ENCODE assay signal across 8 cellular contexts in genomic region chr2:6826081-6826913, GRCh38. TPM values are rescaled to one million over a fixed set of nuclear protein-coding genes. Genes with fewer than 3 reads are reported as not detected.
A peak's percentile ranks its signal among the peaks of the same experiment; 100 is the strongest.
DNase-seq lines count a peak whose midpoint lies in the region; ATAC-seq, FAIRE-seq and TF ChIP-seq lines count a peak whose summit lies in the region.

No MANE protein-coding gene starts in this region.

- dilution Hi-C loops in endothelial cell of umbilical vein (cut with MboI; ENCODE audit: extremely low pct_ligation_motif_present, low sequenced_read_pairs) = no loop called here

- TF ChIP-seq CTCF in GM12875 (IDR thresholded peaks at IDR 0.05; ENCODE audit: borderline replicate concordance, insufficient read depth, low read depth, low read length) (peak; percentile 75; the same call in 1 of the 2 replicates), endothelial cell of umbilical vein (IDR thresholded peaks at IDR 0.05; ENCODE audit: extremely low read depth in 1 of 2, insufficient read depth in 1 of 2, low read depth in 1 of 2, low read length in 2 of 2) (peak; percentile 50 to 69), uterus (IDR thresholded peaks at IDR 0.05) (peak in 1 of 4 experiments; percentile 19)

- H3K9me3 ChIP-seq in endothelial cell of umbilical vein (replicated peaks; ENCODE audit: control insufficient read depth, insufficient read depth, low read length) (no peaks in the 10 kb centered on the region), uterus (no peaks in the 10 kb centered on the region)

- no peaks in the 10 kb centered on the region for H3K79me2 ChIP-seq in endothelial cell of umbilical vein (ENCODE audit: control insufficient read depth, insufficient read depth, low read length)

- FAIRE-seq in endothelial cell of umbilical vein (lab: Jason Lieb, UNC) = peak; percentile 84

- H3K4me2 ChIP-seq in endothelial cell of umbilical vein (ENCODE audit: insufficient read depth, low read length) = peak overlapping the region; percentile 30

- POLR2A ChIA-PET in endothelial cell of umbilical vein (lab: Charles Lee) = no interaction called here

- TF ChIP-seq POLR2A in endothelial cell of umbilical vein (IDR thresholded peaks at IDR 0.05; ENCODE audit: low read depth, low read length) (no peak), uterus (IDR thresholded peaks at IDR 0.05) (no peak)

- peak; percentile 40 for DNase-seq in 8988T
- peak; percentile 52 for DNase-seq in NCI-H146 treated with DMSO at 0.1 percent for 48 hours (lab: John Stamatoyannopoulos, UW; ENCODE audit: unreplicated experiment)
- DNase-seq in activated CD4-positive, alpha-beta T cell treated with anti-CD3 and anti-CD28 coated beads for 4 hours = peak; percentile 36 to 57
- peak; percentile 60 for DNase-seq in endothelial cell of umbilical vein (ENCODE audit: low read depth, low spot score)
- DNase-seq in non-pigmented ciliary epithelial cell (ENCODE audit: low read depth) = peak; percentile 68
- DNase-seq in uterus = no peak

- H2AFZ ChIP-seq in endothelial cell of umbilical vein (ENCODE audit: low read depth, low read length) = no peak overlapping the region

- peaks cover 12% of the 10 kb centered on the region for H3K4me1 ChIP-seq in endothelial cell of umbilical vein (ENCODE audit: control insufficient read depth, extremely low read depth, insufficient read depth, low read length)
- no peaks in the 10 kb centered on the region for H3K4me1 ChIP-seq in uterus

- intact Hi-C loops in endothelial cell of umbilical vein (cut with micrococcal nuclease) = loop anchor here (1.0 to 10.0 kb wide), 7 partner anchors 39 to 1859 kb away; partner anchors contain the start of genes CMPK2 and ID2
- intact Hi-C loops in uterus (cut with DNase I; ENCODE audit: low total_unique reads) = no loop called here

- BruUV-seq in endothelial cell of umbilical vein (replicated peaks; lab: Mats Ljungman, UMichigan) = no TSS peak

- H3K27me3 ChIP-seq in endothelial cell of umbilical vein (ENCODE audit: control insufficient read depth in 2 of 2, insufficient read depth in 2 of 2, low read length in 2 of 2) = peaks cover 0 to 2% of the 10 kb centered on the region in 2 experiments
- no peaks in the 10 kb centered on the region for H3K27me3 ChIP-seq in uterus

- H3K27ac ChIP-seq in endothelial cell of umbilical vein (ENCODE audit: insufficient read depth, low read depth, low read length) (peak overlapping the region; percentile 52), uterus (no peak overlapping the region)

- CTCF ChIA-PET in endothelial cell of umbilical vein (lab: Charles Lee) = interaction anchor here (1.0 kb wide), 1 partner anchor 218 kb away, joined by 3 read pairs; no protein-coding TSS in a partner anchor

- H3K4me3 ChIP-seq in GM12875 (ENCODE audit: low read depth, low read length) (no peak overlapping the region), endothelial cell of umbilical vein (replicated peaks in 1 of 3; ENCODE audit: insufficient read depth in 1 of 3, low read depth in 1 of 3, low read length in 3 of 3) (no peak overlapping the region), uterus (no peak overlapping the region)

- peak; percentile 96 for ATAC-seq in HG02642 (IDR thresholded peaks at IDR 0.05; ENCODE audit: poor library complexity, unreplicated experiment)

- H3K36me3 ChIP-seq in endothelial cell of umbilical vein (ENCODE audit: control insufficient read depth in 2 of 2, extremely low read depth in 1 of 2, insufficient read depth in 2 of 2, low read length in 2 of 2) (no peaks in the 10 kb centered on the region), uterus (no peaks in the 10 kb centered on the region)

- H3K9me1 ChIP-seq in endothelial cell of umbilical vein (replicated peaks; ENCODE audit: control insufficient read depth, extremely low read depth, insufficient read depth, low read length) = no peaks in the 10 kb centered on the region

- no peak overlapping the region for H3K9ac ChIP-seq in endothelial cell of umbilical vein (replicated peaks; ENCODE audit: extremely low read depth, insufficient read depth, low read length)

- no peaks in the 10 kb centered on the region for H4K20me1 ChIP-seq in endothelial cell of umbilical vein (replicated peaks; ENCODE audit: control insufficient read depth, extremely low read depth, insufficient read depth, low read length)

TF ChIP-seq in endothelial cell of umbilical vein, 7 proteins besides CTCF, POLR2A, EP300 and RAD21:
- TF ChIP-seq GATA2 (IDR thresholded peaks at IDR 0.05; ENCODE audit: insufficient read depth, insufficient read length, low read depth, low read length) (peak; percentile 81), JUN (IDR thresholded peaks at IDR 0.05; ENCODE audit: borderline replicate concordance, insufficient read depth, insufficient read length, low read depth) (peak; percentile 95), POLR2AphosphoS5 (IDR thresholded peaks at IDR 0.05; ENCODE audit: insufficient read depth, low read depth, low read length) (peak; percentile 55), FOS (IDR thresholded peaks at IDR 0.05; ENCODE audit: borderline replicate concordance, insufficient read depth, low read length) (peak; percentile 92), MAX (IDR thresholded peaks at IDR 0.05; ENCODE audit: insufficient read depth, insufficient read length) (no peak)
TF ChIP-seq in endothelial cell of umbilical vein: peak in this region for 4.

RNA-seq across cellular contexts. Expression of gene CMPK2, which starts 39.4 kb away (rescaled TPM):
- 0.69 and 0.81 TPM in 2 replicates for total RNA-seq in endothelial cell of umbilical vein
- 0.15 and 0.49 TPM in 2 replicates for polyA plus RNA-seq in endothelial cell of umbilical vein
- polyA plus RNA-seq in endothelial cell of umbilical vein (2011; cell fraction: cytosol; rRNA removed) = 0.16 and 0.35 TPM in 2 replicates
- 0.18 and 0.40 TPM in 2 replicates for polyA plus RNA-seq in endothelial cell of umbilical vein (2011; cell fraction: nucleus; rRNA removed)
- 0.23 and 0.30 TPM in 2 replicates for polyA plus RNA-seq in endothelial cell of umbilical vein (2012)
- 0.17 and 0.87 TPM in 2 replicates for polyA minus RNA-seq in endothelial cell of umbilical vein
- not detected for polyA minus RNA-seq in endothelial cell of umbilical vein (2011; cell fraction: cytosol; rRNA and poly(A)+ RNA removed)
- 0.48 and 0.58 TPM in 2 replicates for polyA minus RNA-seq in endothelial cell of umbilical vein (2011; cell fraction: nucleus; rRNA and poly(A)+ RNA removed)
- total RNA-seq in uterus = 1 to 10 TPM; 2.9 to 9.7 (median 8.0) TPM

RNA-seq across cellular contexts. Expression of gene RSAD2, which starts 51.3 kb away (rescaled TPM):
- total RNA-seq in endothelial cell of umbilical vein = 0.09 and 0.18 TPM in 2 replicates
- 0.03 and 0.18 TPM in 2 replicates for polyA plus RNA-seq in endothelial cell of umbilical vein
- 0.04 and 0.10 TPM in 2 replicates for polyA plus RNA-seq in endothelial cell of umbilical vein (2011; cell fraction: cytosol; rRNA removed)
- 0.06 and 0.18 TPM in 2 replicates for polyA plus RNA-seq in endothelial cell of umbilical vein (2011; cell fraction: nucleus; rRNA removed)
- polyA plus RNA-seq in endothelial cell of umbilical vein (2012) = 0.19 and 0.50 TPM in 2 replicates
- polyA minus RNA-seq in endothelial cell of umbilical vein = not detected in 2 replicates
- not detected for polyA minus RNA-seq in endothelial cell of umbilical vein (2011; cell fraction: cytosol; rRNA and poly(A)+ RNA removed)
- polyA minus RNA-seq in endothelial cell of umbilical vein (2011; cell fraction: nucleus; rRNA and poly(A)+ RNA removed) = 0.10 TPM in 1 of 2 replicates, not detected in the other
- 10 to 100 TPM in 2 of 4 donors, under 1 TPM in 2; 0.29 to 14.7 (median 6.3) TPM for total RNA-seq in uterus

Comparison
In these comparisons a context has a peak if more than half of its experiments do, and no peak if none do; other contexts are left out.
1. DNase-seq: peak in 8988T (single experiment), NCI-H146 treated with DMSO at 0.1 percent for 48 hours (single experiment), activated CD4-positive, alpha-beta T cell treated with anti-CD3 and anti-CD28 coated beads for 4 hours (2 of 2), endothelial cell of umbilical vein (single experiment) and non-pigmented ciliary epithelial cell (single experiment); none in uterus (0 of 2).